In genomic region chr2:189439342-189439741, GRCh38 we compare ENCODE assay signal across 15 cellular contexts. TPM values are rescaled to one million over a fixed set of nuclear protein-coding genes. Genes with fewer than 3 reads are reported as not detected.
DNase-seq lines count a peak whose midpoint lies in the region; ATAC-seq and TF ChIP-seq lines count a peak whose summit lies in the region.
"Had no signal": no experiment of that assay in that cellular context is flagged by ENCODE, and none has a peak within 500 bp of the region (broad histone marks: within the 10 kb centered on the region; RNA-seq: fewer than 3 reads in every experiment).

No MANE protein-coding gene starts in this region.

- H3K27ac Mint-ChIP-seq in CD4-positive, alpha-beta memory T cell, result peak overlapping the region in 5 of 7 donors; percentile 26 to 99 (median 66)
- H3K27ac Mint-ChIP-seq in nephron, result peak overlapping the region; percentile 37 to 100 (median 60)
- H3K27ac Mint-ChIP-seq in activated naive CD4-positive, alpha-beta T cell treated with anti-CD3 and anti-CD28 coated beads, Interleukin-2, amount 10 ng/mL, durations not matched to agents 7 days and 5 days, result no peak overlapping the region
- H3K27ac Mint-ChIP-seq: activated T-cell treated with anti-CD3 and anti-CD28 coated beads, Interleukin-2, amount 50 U/mL, for 24 hours had no signal

- no peak for TF ChIP-seq RAD21 in HCT116 (IDR thresholded peaks at IDR 0.05; ENCODE audit: low read depth)

- peaks cover 0 to 3% (median 0%) of the 10 kb centered on the region in 8 donors for H3K9me3 Mint-ChIP-seq in CD4-positive, alpha-beta memory T cell
- peaks cover 2% of the 10 kb centered on the region for H3K9me3 Mint-ChIP-seq in nephron
- peaks cover 2% of the 10 kb centered on the region for H3K9me3 Mint-ChIP-seq in activated naive CD4-positive, alpha-beta T cell treated with anti-CD3 and anti-CD28 coated beads, Interleukin-2, amount 10 ng/mL, durations not matched to agents 7 days and 5 days
- H3K9me3 Mint-ChIP-seq: activated B cell treated with CpG ODN at 0.5 μM for 24 hours had no signal

- H3K4me3 Mint-ChIP-seq in CD4-positive, alpha-beta memory T cell, result peak overlapping the region in 3 of 8 donors; percentile 9 to 62 (median 16)
- peak overlapping the region in 2 of 3 experiments; percentile 63 to 99 for H3K4me3 Mint-ChIP-seq in nephron
- H3K4me3 Mint-ChIP-seq in activated naive CD4-positive, alpha-beta T cell treated with anti-CD3 and anti-CD28 coated beads, Interleukin-2, amount 10 ng/mL, durations not matched to agents 7 days and 5 days, result no peak overlapping the region
- H3K4me3 Mint-ChIP-seq: activated T-cell treated with anti-CD3 and anti-CD28 coated beads, Interleukin-2, amount 50 U/mL, for 24 hours had no signal

- no peak overlapping the region for H3K4me3 ChIP-seq in CD4-positive, alpha-beta memory T cell (ENCODE audit: low read length in 2 of 2)
- H3K4me3 ChIP-seq in HCT116 (replicated peaks in 1 of 2; ENCODE audit: low read depth in 1 of 2, low read length in 2 of 2) (no peak overlapping the region), adipocyte (ENCODE audit: low read length) (no peak overlapping the region), left lung (no peak overlapping the region)
- H3K4me3 ChIP-seq: mucosa of descending colon, right atrium auricular region had no signal

- H3K9ac ChIP-seq in HCT116 (ENCODE audit: low read length) (no peak overlapping the region), adipocyte (ENCODE audit: low read length) (no peak overlapping the region)

- no peak overlapping the region for H2AFZ ChIP-seq in HCT116 (ENCODE audit: low read depth, low read length, poor library complexity, severe bottlenecking)

- peaks cover 31% of the 10 kb centered on the region for H3K79me2 ChIP-seq in HCT116 (ENCODE audit: insufficient read depth, low read length)

- no peaks in the 10 kb centered on the region for H3K27me3 Mint-ChIP-seq in CD4-positive, alpha-beta memory T cell
- no peaks in the 10 kb centered on the region for H3K27me3 Mint-ChIP-seq in nephron (ENCODE audit: low read depth)
- H3K27me3 Mint-ChIP-seq in activated naive CD4-positive, alpha-beta T cell treated with anti-CD3 and anti-CD28 coated beads, Interleukin-2, amount 10 ng/mL, durations not matched to agents 7 days and 5 days, result no peaks in the 10 kb centered on the region
- H3K27me3 Mint-ChIP-seq: activated B cell treated with CpG ODN at 0.5 μM for 24 hours; activated T-cell treated with anti-CD3 and anti-CD28 coated beads, Interleukin-2, amount 50 U/mL, for 24 hours had no signal

- intact Hi-C loops in CD4-positive, alpha-beta memory T cell (cut with micrococcal nuclease), result no loop called here
- intact Hi-C loops in HCT116 (cut with micrococcal nuclease) (no loop called here), left lung (cut with DNase I) (no loop called here)

- H3K4me1 Mint-ChIP-seq in CD4-positive, alpha-beta memory T cell, result peaks cover 0 to 13% (median 8%) of the 10 kb centered on the region in 4 donors
- H3K4me1 Mint-ChIP-seq in nephron, result peaks cover 5% of the 10 kb centered on the region
- H3K4me1 Mint-ChIP-seq in activated naive CD4-positive, alpha-beta T cell treated with anti-CD3 and anti-CD28 coated beads, Interleukin-2, amount 10 ng/mL, durations not matched to agents 7 days and 5 days, result peaks cover 19% of the 10 kb centered on the region

- no peaks in the 10 kb centered on the region for H3K9me3 ChIP-seq in CD4-positive, alpha-beta memory T cell (ENCODE audit: control insufficient read depth in 1 of 2, low read length in 2 of 2)
- H3K9me3 ChIP-seq in HCT116 (ENCODE audit: control insufficient read depth in 1 of 2, insufficient read depth in 1 of 2, low read depth in 1 of 2, low read length in 2 of 2) (no peaks in the 10 kb centered on the region), adipocyte (ENCODE audit: control insufficient read depth, low read length) (no peaks in the 10 kb centered on the region), left lung (no peaks in the 10 kb centered on the region)
- H3K9me3 ChIP-seq: mucosa of descending colon, right atrium auricular region had no signal

- H3K4me1 ChIP-seq in CD4-positive, alpha-beta memory T cell (ENCODE audit: insufficient read depth, low read length), result peaks cover 32% of the 10 kb centered on the region
- peaks cover 0 to 13% of the 10 kb centered on the region in 2 experiments; a peak in 3 of 4 replicates for H3K4me1 ChIP-seq in HCT116 (ENCODE audit: control insufficient read depth in 1 of 2, insufficient read depth in 2 of 2, low read length in 2 of 2)
- peaks cover 32% of the 10 kb centered on the region for H3K4me1 ChIP-seq in adipocyte (ENCODE audit: control insufficient read depth, insufficient read depth, low read length)
- H3K4me1 ChIP-seq in left lung, result peaks cover 0 to 34% of the 10 kb centered on the region in 2 donors

- H3K9me2 ChIP-seq in HCT116 (ENCODE audit: insufficient read depth), result no peaks in the 10 kb centered on the region

- no peaks in the 10 kb centered on the region for H3K36me3 ChIP-seq in CD4-positive, alpha-beta memory T cell (ENCODE audit: insufficient read depth, low read length)
- H3K36me3 ChIP-seq in HCT116 (ENCODE audit: control insufficient read depth in 1 of 2, insufficient read depth in 2 of 2, low read length in 2 of 2) (no peaks in the 10 kb centered on the region; a peak in 2 of 4 replicates), adipocyte (ENCODE audit: control insufficient read depth, insufficient read depth, low read length, severe bottlenecking) (no peaks in the 10 kb centered on the region), left lung (no peaks in the 10 kb centered on the region)
- H3K36me3 ChIP-seq: right atrium auricular region had no signal

- peak overlapping the region; percentile 68; the same call in 1 of the 2 replicates for H3K4me2 ChIP-seq in HCT116 (ENCODE audit: low read length)

- no peak for DNase-seq in CD4-positive, alpha-beta memory T cell
- DNase-seq in HCT116 (ENCODE audit: low read depth, low spot score) (no peak), adipocyte (ENCODE audit: low read depth) (peak; percentile 9), left lung (no peak), NCI-H526 (lab: John Stamatoyannopoulos, UW) (no peak)
- no peak for DNase-seq in activated naive CD4-positive, alpha-beta T cell treated with anti-CD3 and anti-CD28 coated beads, Interleukin-2, amount 10 ng/mL, durations not matched to agents 7 days and 5 days
- DNase-seq: activated B cell treated with CpG ODN at 0.5 μM for 24 hours; activated T-cell treated with anti-CD3 and anti-CD28 coated beads, Interleukin-2, amount 50 U/mL, for 24 hours; DMS79 treated with DMSO at 0.1 percent for 48 hours; mucosa of descending colon; NCI-H1048; NCI-H510A; SHP77 had no signal

- peaks cover 1% of the 10 kb centered on the region; the same call in 1 of the 2 replicates for H4K20me1 ChIP-seq in HCT116 (ENCODE audit: insufficient read depth)

- no peak for TF ChIP-seq POLR2A in HCT116 (IDR thresholded peaks at IDR 0.05; ENCODE audit: borderline replicate concordance, extremely low read depth, insufficient read depth, insufficient read length)

- H3K36me3 Mint-ChIP-seq in CD4-positive, alpha-beta memory T cell, result peaks cover 0 to 15% of the 10 kb centered on the region in 2 donors
- H3K36me3 Mint-ChIP-seq in nephron (ENCODE audit: low read depth), result no peaks in the 10 kb centered on the region
- H3K36me3 Mint-ChIP-seq in activated naive CD4-positive, alpha-beta T cell treated with anti-CD3 and anti-CD28 coated beads, Interleukin-2, amount 10 ng/mL, durations not matched to agents 7 days and 5 days, result no peaks in the 10 kb centered on the region

- H3K27ac ChIP-seq in CD4-positive, alpha-beta memory T cell (ENCODE audit: low read depth, low read length), result no peak overlapping the region
- H3K27ac ChIP-seq in HCT116 (ENCODE audit: low read depth, low read length) (no peak overlapping the region), left lung (no peak overlapping the region)
- H3K27ac ChIP-seq: right atrium auricular region had no signal

- no TSS peak for BruUV-seq in HCT116 (replicated peaks; lab: Mats Ljungman, UMichigan)

- CTCF ChIA-PET in CD4-positive, alpha-beta memory T cell (lab: Charles Lee; ENCODE audit: partially characterized antibody), result interaction anchor here (1.0 to 1.9 kb wide), 3 partner anchors 27 to 193 kb away, joined by 3 to 6 read pairs (median 4); partner anchors contain the start of gene SLC40A1
- CTCF ChIA-PET in HCT116 (lab: Charles Lee), result no interaction called here
- CTCF ChIA-PET in activated naive CD4-positive, alpha-beta T cell treated with anti-CD3 and anti-CD28 coated beads, Interleukin-2, amount 10 ng/mL, durations not matched to agents 7 days and 5 days (lab: Charles Lee), result interaction anchor here (1.3 kb wide), 2 partner anchors 296 to 297 kb away, joined by 3 read pairs; no protein-coding TSS in a partner anchor

- peak in 2 of 3 experiments; percentile 40 to 46; a peak in 4 of 6 replicates for TF ChIP-seq CTCF in HCT116 (IDR thresholded peaks at IDR 0.05 in 2 of 3, conservative IDR thresholded peaks at IDR 0.05 in 1 of 3; ENCODE audit: borderline replicate concordance in 1 of 3, insufficient read depth in 1 of 3, low read depth in 2 of 3, low read length in 2 of 3)
- TF ChIP-seq CTCF in nephron (IDR thresholded peaks at IDR 0.05; ENCODE audit: unreplicated experiment in 3 of 3), result peak in 1 of 3 experiments; percentile 16
- TF ChIP-seq CTCF in left lung (IDR thresholded peaks at IDR 0.05), result no peak

- no peaks in the 10 kb centered on the region for H3K27me3 ChIP-seq in CD4-positive, alpha-beta memory T cell (ENCODE audit: insufficient read depth, low read length)
- H3K27me3 ChIP-seq in HCT116 (ENCODE audit: insufficient read depth, low read length) (no peaks in the 10 kb centered on the region), adipocyte (replicated peaks; ENCODE audit: control insufficient read depth, insufficient read depth, low read length) (no peaks in the 10 kb centered on the region), left lung (no peaks in the 10 kb centered on the region)
- H3K27me3 ChIP-seq: right atrium auricular region had no signal

- POLR2A ChIA-PET in CD4-positive, alpha-beta memory T cell (lab: Charles Lee; ENCODE audit: partially characterized antibody), result interaction anchor here (1.2 to 1.8 kb wide), 2 partner anchors 141 to 322 kb away, joined by 4 read pairs; partner anchors contain the start of gene SLC40A1
- POLR2A ChIA-PET in HCT116 (lab: Charles Lee), result no interaction called here

- ATAC-seq in HCT116, result no peak
- ATAC-seq in left lung, result no peak
- ATAC-seq: mucosa of descending colon had no signal

- RAD21 ChIA-PET in HCT116 (lab: Charles Lee; ENCODE audit: low non-redundant PET in 1 of 2, low total read pairs in 2 of 2, uncharacterized antibody in 2 of 2, unreplicated experiment in 2 of 2), result no interaction called here

RNA-seq across cellular contexts. Expression of gene WDR75, which starts 1.9 kb away (rescaled TPM):
- 10 to 100 TPM; 60.8 to 61.4 TPM for total RNA-seq in CD4-positive, alpha-beta memory T cell
- 10 to 100 TPM; 12.3 to 23.3 TPM for polyA plus RNA-seq in CD4-positive, alpha-beta memory T cell
- total RNA-seq in HCT116 (2021; ENCODE audit: unreplicated experiment), result 70.2 TPM
- polyA plus RNA-seq in HCT116 (2012), result 28.4 and 38.6 TPM in 2 replicates
- 10 to 100 TPM; 24.6 to 34.3 TPM for total RNA-seq in left lung

Comparison
In these comparisons a context has a peak if more than half of its experiments do, and no peak if none do; other contexts are left out.
1. CTCF ChIP-seq: peak in HCT116 (2 of 3); none in left lung (0 of 2).